8 cellular contexts compared by ENCODE assay signal in the genomic region with DNA sequence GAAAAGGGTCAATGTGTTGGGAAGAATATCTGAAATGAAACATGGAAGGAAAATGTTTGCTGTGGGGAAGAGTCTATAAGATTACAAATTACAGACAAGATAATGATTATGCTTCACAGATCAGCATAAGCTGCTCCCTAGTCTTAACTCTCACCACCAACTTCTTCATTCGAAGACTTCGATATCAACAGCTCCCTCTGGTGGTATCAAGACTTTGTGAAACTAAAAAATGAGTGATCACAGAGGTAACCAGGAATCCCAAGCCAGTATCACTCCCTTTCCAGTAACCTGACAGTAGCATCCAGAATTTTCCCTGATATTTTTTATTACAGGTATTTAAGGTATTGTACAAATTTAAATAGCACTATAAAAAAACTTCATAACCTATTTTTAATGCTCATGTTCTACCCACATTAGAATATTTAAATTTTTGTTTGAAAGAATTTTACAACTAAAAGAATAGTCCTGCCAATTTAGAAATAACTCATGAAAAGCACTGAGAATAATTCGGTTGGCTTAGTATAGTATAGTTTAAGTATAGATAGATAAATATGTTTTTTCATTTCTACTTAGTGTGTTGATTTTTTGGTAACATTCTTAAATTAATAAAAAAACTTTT.
A peak's percentile ranks its signal among the peaks of the same experiment; 100 is the strongest.
DNase-seq lines count a peak whose midpoint lies in the region; ATAC-seq and TF ChIP-seq lines count a peak whose summit lies in the region.

No MANE protein-coding gene starts in this region.

- H3K27ac ChIP-seq in Karpas-422 (ENCODE audit: low read length) = no peak overlapping the region
- H3K27ac ChIP-seq in SK-N-MC = no peak overlapping the region
- H3K27ac ChIP-seq in esophagus squamous epithelium = no peak overlapping the region

- peaks cover 5% of the 10 kb centered on the region; the same call in 1 of the 2 replicates for H3K36me3 ChIP-seq in Karpas-422 (ENCODE audit: insufficient read depth, low read length)
- H3K36me3 ChIP-seq in SK-N-MC (ENCODE audit: insufficient read depth, low read length) = peaks cover 5% of the 10 kb centered on the region; the same call in 1 of the 2 replicates
- peaks cover 0 to 6% (median 0%) of the 10 kb centered on the region in 3 donors for H3K36me3 ChIP-seq in esophagus squamous epithelium

- H2AFZ ChIP-seq in Karpas-422 (ENCODE audit: low read length) = no peak overlapping the region

- H3K27me3 Mint-ChIP-seq in neural crest cell (ENCODE audit: low read depth) = no peaks in the 10 kb centered on the region

- peaks cover 3% of the 10 kb centered on the region for H3K4me1 Mint-ChIP-seq in neural crest cell

- intact Hi-C loops in esophagus squamous epithelium (cut with DNase I) = no loop called here

- no peaks in the 10 kb centered on the region for H3K9me2 ChIP-seq in Karpas-422 (replicated peaks; ENCODE audit: insufficient read depth, low read length)

- no peaks in the 10 kb centered on the region for H4K20me1 ChIP-seq in Karpas-422 (ENCODE audit: insufficient read depth, low read depth, low read length)

- H3K4me3 ChIP-seq in Karpas-422 (ENCODE audit: low read length) (no peak overlapping the region), SK-N-MC (no peak overlapping the region), esophagus squamous epithelium (no peak overlapping the region)

- no peaks in the 10 kb centered on the region for H3K79me2 ChIP-seq in Karpas-422 (ENCODE audit: low read length)

- no peaks in the 10 kb centered on the region for H3K27me3 ChIP-seq in Karpas-422 (ENCODE audit: low read length)
- H3K27me3 ChIP-seq in esophagus squamous epithelium = no peaks in the 10 kb centered on the region

- no peaks in the 10 kb centered on the region for H3K36me3 Mint-ChIP-seq in neural crest cell (ENCODE audit: low read depth)

- no peak overlapping the region for H3K4me2 ChIP-seq in Karpas-422 (ENCODE audit: low read depth, low read length, poor library complexity, severe bottlenecking)

- WGBS in esophagus squamous epithelium, 2 donors = 16 to 22% methylated on average over 3 of the region's 3 CpGs

- H3K9ac ChIP-seq in Karpas-422 (ENCODE audit: low read length) (no peak overlapping the region), SK-N-MC (ENCODE audit: insufficient read length) (no peak overlapping the region)

- TF ChIP-seq POLR2A in esophagus squamous epithelium (IDR thresholded peaks at IDR 0.05) = no peak

- H3K4me3 Mint-ChIP-seq in neural crest cell = no peak overlapping the region

- TF ChIP-seq CTCF in esophagus squamous epithelium (IDR thresholded peaks at IDR 0.05) (peak; percentile 11 to 56 (median 46)), neural crest cell (conservative IDR thresholded peaks at IDR 0.05) (peak; percentile 86)

- H3K9me3 ChIP-seq in Karpas-422 (ENCODE audit: low read length) = no peaks in the 10 kb centered on the region
- H3K9me3 ChIP-seq in SK-N-MC (ENCODE audit: low read depth, low read length) = no peaks in the 10 kb centered on the region
- no peaks in the 10 kb centered on the region for H3K9me3 ChIP-seq in esophagus squamous epithelium

- no peaks in the 10 kb centered on the region for H3K9me3 Mint-ChIP-seq in neural crest cell

- peak; percentile 53 for DNase-seq in D341Med (ENCODE audit: low spot score)
- peak; percentile 85 for DNase-seq in Karpas-422
- DNase-seq in SK-N-MC (ENCODE audit: low read depth, low spot score) = peak; percentile 12
- no peak for DNase-seq in esophagus squamous epithelium (lab: John Stamatoyannopoulos, UW)
- DNase-seq in neural crest cell (ENCODE audit: low read depth, low spot score) = no peak
- DNase-seq in ureter (ENCODE audit: low spot score) = no peak
- no peak for DNase-seq in activated T-cell treated with anti-CD3 and anti-CD28 coated beads, Interleukin-2, amount 50 U/mL, for 1 hour

- H3K4me1 ChIP-seq in Karpas-422 (ENCODE audit: low read length) = peaks cover 15% of the 10 kb centered on the region
- no peaks in the 10 kb centered on the region for H3K4me1 ChIP-seq in esophagus squamous epithelium

- ATAC-seq in GM19351 (IDR thresholded peaks at IDR 0.05; ENCODE audit: unreplicated experiment) = peak; percentile 84

- H3K27ac Mint-ChIP-seq in neural crest cell (ENCODE audit: unreplicated experiment) = no peak overlapping the region

Comparison
In these comparisons a context has a peak if more than half of its experiments do, and no peak if none do; other contexts are left out.
1. DNase-seq: peak in D341Med (single experiment), Karpas-422 (single experiment) and SK-N-MC (single experiment); none in esophagus squamous epithelium (single experiment), neural crest cell (single experiment), ureter (single experiment) and activated T-cell treated with anti-CD3 and anti-CD28 coated beads, Interleukin-2, amount 50 U/mL, for 1 hour (single experiment).